Comparison of ENCODE assay signal across 21 cellular contexts in the genomic region with DNA sequence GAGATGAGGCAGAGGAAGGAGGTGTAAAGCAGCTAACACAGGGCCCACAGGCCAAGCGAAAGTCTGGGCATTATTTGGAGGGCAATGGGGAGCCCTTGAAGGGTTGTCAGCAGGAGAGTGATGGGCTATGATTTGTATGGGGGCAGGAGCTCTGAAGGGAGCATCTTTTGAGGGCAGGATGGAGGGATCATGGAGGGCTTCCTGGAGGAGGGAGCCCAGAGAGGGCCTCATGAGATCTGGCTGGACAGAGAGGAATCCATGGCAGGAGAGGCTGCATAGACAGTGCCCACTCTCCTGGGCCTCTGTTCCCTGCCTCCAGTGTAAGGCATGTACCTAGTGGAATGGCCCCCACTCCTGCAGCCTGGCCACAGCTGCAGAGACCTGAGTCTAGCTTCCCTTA.
"Had no signal": no experiment of that assay in that cellular context is flagged by ENCODE, and none has a peak within 500 bp of the region (broad histone marks: within the 10 kb centered on the region; RNA-seq: fewer than 3 reads in every experiment).

No MANE protein-coding gene starts in this region.

- H3K4me1 ChIP-seq: foreskin keratinocyte, psoas muscle, transverse colon, uterus had no signal

- H3K4me3 Mint-ChIP-seq: activated naive CD4-positive, alpha-beta T cell treated with anti-CD3 and anti-CD28 coated beads for 36 hours; activated naive CD8-positive, alpha-beta T cell treated with anti-CD3 and anti-CD28 coated beads, Interleukin-2, amount 10 ng/mL, durations not matched to agents 7 days and 5 days; activated T-cell treated with anti-CD3 and anti-CD28 coated beads, Interleukin-2, amount 50 U/mL, for 4 hours; naive thymus-derived CD8-positive, alpha-beta T cell; WTC11 had no signal

- H3K27me3 ChIP-seq: foreskin keratinocyte, neutrophil, ovary, right atrium auricular region, transverse colon, uterus had no signal

- H3K27me3 Mint-ChIP-seq: activated naive CD8-positive, alpha-beta T cell treated with anti-CD3 and anti-CD28 coated beads, Interleukin-2, amount 10 ng/mL, durations not matched to agents 7 days and 5 days; naive thymus-derived CD8-positive, alpha-beta T cell had no signal

- H3K27ac Mint-ChIP-seq: activated naive CD4-positive, alpha-beta T cell treated with anti-CD3 and anti-CD28 coated beads for 36 hours; activated naive CD8-positive, alpha-beta T cell treated with anti-CD3 and anti-CD28 coated beads, Interleukin-2, amount 10 ng/mL, durations not matched to agents 7 days and 5 days; WTC11 had no signal

- H3K36me3 ChIP-seq: ovary, uterus had no signal

- DNase-seq: activated CD8-positive, alpha-beta memory T cell treated with anti-CD3 and anti-CD28 coated beads for 24 hours; activated CD8-positive, alpha-beta memory T cell treated with anti-CD3 and anti-CD28 coated beads, Interleukin-2, amount 50 U/mL, for 4 hours; activated effector memory CD4-positive, alpha-beta T cell treated with Interleukin-2 at 50 U/mL for 16 hours; activated naive CD4-positive, alpha-beta T cell treated with anti-CD3 and anti-CD28 coated beads for 36 hours; activated naive CD8-positive, alpha-beta T cell treated with anti-CD3 and anti-CD28 coated beads, Interleukin-2, amount 10 ng/mL, durations not matched to agents 7 days and 5 days; activated T-cell treated with anti-CD3 and anti-CD28 coated beads, Interleukin-2, amount 50 U/mL, for 4 hours; amniotic stem cell; erythroblast; foreskin keratinocyte; hippocampal formation; left ventricle myocardium inferior; naive thymus-derived CD8-positive, alpha-beta T cell; ovary; psoas muscle; stimulated activated CD4-positive, alpha-beta T cell treated with anti-CD3 and anti-CD28 coated beads, Interleukin-12 subunit alpha, Interleukin-12 subunit beta, amount 100 ng/mL, for 4 hours; T-helper 9 cell; transverse colon; uterus had no signal

- H3K36me3 Mint-ChIP-seq: activated naive CD8-positive, alpha-beta T cell treated with anti-CD3 and anti-CD28 coated beads, Interleukin-2, amount 10 ng/mL, durations not matched to agents 7 days and 5 days had no signal

- H3K9me3 Mint-ChIP-seq: activated naive CD4-positive, alpha-beta T cell treated with anti-CD3 and anti-CD28 coated beads for 36 hours; activated naive CD8-positive, alpha-beta T cell treated with anti-CD3 and anti-CD28 coated beads, Interleukin-2, amount 10 ng/mL, durations not matched to agents 7 days and 5 days; activated T-cell treated with anti-CD3 and anti-CD28 coated beads, Interleukin-2, amount 50 U/mL, for 4 hours; naive thymus-derived CD8-positive, alpha-beta T cell; WTC11 had no signal

- H3K4me3 ChIP-seq: left ventricle myocardium inferior, ovary, psoas muscle, right atrium auricular region, transverse colon, uterus had no signal

- ATAC-seq: activated T-cell treated with anti-CD3 and anti-CD28 coated beads, Interleukin-2, amount 50 U/mL, for 4 hours; foreskin keratinocyte; naive thymus-derived CD8-positive, alpha-beta T cell; psoas muscle; WTC11 had no signal

- H3K9me3 ChIP-seq: left ventricle myocardium inferior, neutrophil, ovary, psoas muscle, right atrium auricular region, transverse colon, uterus had no signal

- H3K27ac ChIP-seq: foreskin keratinocyte, neutrophil, ovary, psoas muscle, right atrium auricular region, transverse colon had no signal

- H3K4me1 Mint-ChIP-seq: activated naive CD8-positive, alpha-beta T cell treated with anti-CD3 and anti-CD28 coated beads, Interleukin-2, amount 10 ng/mL, durations not matched to agents 7 days and 5 days; naive thymus-derived CD8-positive, alpha-beta T cell; WTC11 had no signal
